Comparison of ENCODE assay signal across 18 cellular contexts in genomic region chr7:37930226-37930948, GRCh38. TPM values are rescaled to one million over a fixed set of nuclear protein-coding genes. Genes with fewer than 3 reads are reported as not detected.
DNase-seq lines count a peak whose midpoint lies in the region; ATAC-seq and TF ChIP-seq lines count a peak whose summit lies in the region.
"Had no signal": no experiment of that assay in that cellular context is flagged by ENCODE, and none has a peak within 500 bp of the region (broad histone marks: within the 10 kb centered on the region; RNA-seq: fewer than 3 reads in every experiment).

No MANE protein-coding gene starts in this region.

- ATAC-seq in left lung = peak; percentile 77
- ATAC-seq: effector memory CD8-positive, alpha-beta T cell; HepG2; natural killer cell treated with Interleukin-12 subunit alpha and Interleukin-12 subunit beta and Interleukin-15 and Interleukin-18, amount 100 ng/mL, for 72 hours had no signal

- intact Hi-C loops in left lung (cut with DNase I) = no loop called here

- TF ChIP-seq CTCF in left lung (IDR thresholded peaks at IDR 0.05) = no peak

- H3K27me3 ChIP-seq in left lung = no peaks in the 10 kb centered on the region

- in situ Hi-C loops in G401 (cut with HindIII; ENCODE audit: low sequenced_read_pairs) = no loop called here

- H3K4me1 ChIP-seq in left lung = peaks cover 12 to 14% of the 10 kb centered on the region in 2 donors

- DNase-seq in G401 (ENCODE audit: low spot score) (peak; percentile 76), astrocyte of the hippocampus (ENCODE audit: low read depth, low spot score) (peak; percentile 77), left lung (no peak), stromal cell of bone marrow (ENCODE audit: low read depth) (peak; percentile 53), NCI-H1930 (lab: John Stamatoyannopoulos, UW) (no peak), SW480 (ENCODE audit: low spot score) (no peak), epidermal melanocyte (ENCODE audit: insufficient read length, low spot score) (no peak)
- no peak for DNase-seq in activated naive CD4-positive, alpha-beta T cell treated with Interleukin-2 at 50 U/mL for 16 hours
- DNase-seq: activated CD4-positive, alpha-beta T cell treated with anti-CD3 and anti-CD28 coated beads, Interleukin-2, amount 10 ng/mL, durations not matched to agents 7 days and 5 days; activated naive CD8-positive, alpha-beta T cell treated with anti-CD3 and anti-CD28 coated beads for 36 hours; activated T-cell treated with anti-CD3 and anti-CD28 coated beads, Interleukin-2, amount 50 U/mL, for 24 hours; DMS79; effector memory CD8-positive, alpha-beta T cell; left ventricle myocardium inferior; NCI-H2081; PC-9 had no signal

- H3K4me3 ChIP-seq in left lung = no peak overlapping the region
- H3K4me3 ChIP-seq: left ventricle myocardium inferior, PC-9 had no signal

- peak overlapping the region; percentile 54 to 82 for H3K27ac ChIP-seq in left lung
- H3K27ac ChIP-seq: left ventricle myocardium inferior, PC-9 had no signal

- H3K36me3 ChIP-seq in left lung = no peaks in the 10 kb centered on the region
- H3K36me3 ChIP-seq: left ventricle myocardium inferior had no signal

- peaks cover 0 to 9% of the 10 kb centered on the region in 2 donors for H3K9me3 ChIP-seq in left lung

RNA-seq across cellular contexts. Expression of gene EPDR1, which starts 9.9 kb away (rescaled TPM):
- total RNA-seq in G401 (2014; rRNA removed; shearing (Covaris generic)) = not detected in 2 replicates
- 10 to 100 TPM; 71.8 to 84.8 TPM for total RNA-seq in left lung

RNA-seq across cellular contexts. Expression of gene SFRP4, which starts 13.8 kb away (rescaled TPM):
- total RNA-seq in G401 (2014; rRNA removed; shearing (Covaris generic)) = not detected in 2 replicates
- 10 to 100 TPM in 1 of 2 donors, 1 to 10 TPM in 1; 7.1 to 37.3 TPM for total RNA-seq in left lung
- total RNA-seq: activated CD4-positive, alpha-beta T cell treated with anti-CD3 and anti-CD28 coated beads, Interleukin-2, amount 10 ng/mL, durations not matched to agents 7 days and 5 days; activated naive CD8-positive, alpha-beta T cell treated with anti-CD3 and anti-CD28 coated beads for 36 hours; natural killer cell treated with Interleukin-12 subunit alpha and Interleukin-12 subunit beta and Interleukin-15 and Interleukin-18, amount 100 ng/mL, for 72 hours; PC-9 had no signal

Comparison
In these comparisons a context has a peak if more than half of its experiments do, and no peak if none do; other contexts are left out.
1. DNase-seq: peak in G401 (single experiment), astrocyte of the hippocampus (single experiment) and stromal cell of bone marrow (single experiment); none in left lung (0 of 2), NCI-H1930 (0 of 2), SW480 (single experiment), epidermal melanocyte (single experiment) and activated naive CD4-positive, alpha-beta T cell treated with Interleukin-2 at 50 U/mL for 16 hours (single experiment).
2. RNA of gene EPDR1, which starts 9.9 kb away (total RNA-seq): 71.8 to 84.8 TPM in left lung; not detected in G401; every median in the first group is over 10 times any median in the second.